Comparison of ENCODE assay signal across 26 cellular contexts in genomic region chr17:75349589-75349988, GRCh38. TPM values are rescaled to one million over a fixed set of nuclear protein-coding genes. Genes with fewer than 3 reads are reported as not detected.
A peak's percentile ranks its signal among the peaks of the same experiment; 100 is the strongest.
DNase-seq lines count a peak whose midpoint lies in the region; ATAC-seq, FAIRE-seq and TF ChIP-seq lines count a peak whose summit lies in the region.
"Had no signal": no experiment of that assay in that cellular context is flagged by ENCODE, and none has a peak within 500 bp of the region (broad histone marks: within the 10 kb centered on the region; RNA-seq: fewer than 3 reads in every experiment).

No MANE protein-coding gene starts in this region.

- peaks cover 80% of the 10 kb centered on the region for H3K4me1 Mint-ChIP-seq in activated naive CD4-positive, alpha-beta T cell treated with anti-CD3 and anti-CD28 coated beads for 36 hours (ENCODE audit: low read depth)
- H3K4me1 Mint-ChIP-seq in activated naive CD4-positive, alpha-beta T cell treated with anti-CD3 and anti-CD28 coated beads, Interleukin-2, amount 10 ng/mL, durations not matched to agents 7 days and 5 days = peaks cover 65% of the 10 kb centered on the region
- H3K4me1 Mint-ChIP-seq in stimulated activated memory B cell treated with anti-CD40 and anti-IgM and Interleukin-4, amounts not matched to agents 10 μg/mL and 1 μg/mL and 100 μg/mL, for 72 hours = peaks cover 74% of the 10 kb centered on the region
- H3K4me1 Mint-ChIP-seq in HFFc6 (ENCODE audit: low read depth) = peaks cover 38% of the 10 kb centered on the region

- TF ChIP-seq CTCF in K562 (IDR thresholded peaks at IDR 0.05 in 2 of 3, conservative IDR thresholded peaks at IDR 0.05 in 1 of 3; ENCODE audit: insufficient read depth in 2 of 3, low read depth in 1 of 3, low read length in 3 of 3) (no peak), HFFc6 (IDR thresholded peaks at IDR 0.05) (no peak)

- H3K4me1 ChIP-seq in Karpas-422 (ENCODE audit: low read length) (peaks cover 85% of the 10 kb centered on the region), K562 (replicated peaks in 1 of 2; ENCODE audit: control insufficient read depth in 2 of 2, insufficient read depth in 2 of 2, low read length in 2 of 2) (peaks cover 47 to 63% of the 10 kb centered on the region in 2 experiments), HAP-1 (peaks cover 23% of the 10 kb centered on the region)

- POLR2A ChIA-PET in K562 (lab: Yijun Ruan, JAX) = interaction anchor here (0.6 to 2.5 kb wide), 7 partner anchors 8 to 69 kb away, joined by 3 to 13 read pairs (median 3); no protein-coding TSS in a partner anchor

- H3K27me3 ChIP-seq in Karpas-422 (ENCODE audit: low read length) (no peaks in the 10 kb centered on the region), K562 (ENCODE audit: control insufficient read depth in 2 of 2, insufficient read depth in 2 of 2, low read length in 2 of 2) (no peaks in the 10 kb centered on the region), HAP-1 (ENCODE audit: low read depth) (no peaks in the 10 kb centered on the region)
- H3K27me3 ChIP-seq: sigmoid colon, upper lobe of left lung had no signal

- TF ChIP-seq EP300 in K562 (IDR thresholded peaks at IDR 0.05; ENCODE audit: low read length) = no peak

- WGBS in K562 (ENCODE audit: insufficient coverage, low coverage, missing lambda C conversion rate) = 62% methylated on average over 8 of the region's 8 CpGs

- H3K79me2 ChIP-seq in Karpas-422 (ENCODE audit: low read length) (peaks cover 84% of the 10 kb centered on the region), K562 (ENCODE audit: control insufficient read depth, insufficient read depth, low read length) (peaks cover 78% of the 10 kb centered on the region)

- intact Hi-C loops in activated naive CD4-positive, alpha-beta T cell treated with anti-CD3 and anti-CD28 coated beads for 36 hours (cut with micrococcal nuclease) = no loop called here
- intact Hi-C loops in K562 (cut with micrococcal nuclease) = no loop called here

- peak overlapping the region; percentile 37 for H3K27ac Mint-ChIP-seq in activated naive CD4-positive, alpha-beta T cell treated with anti-CD3 and anti-CD28 coated beads for 36 hours
- no peak overlapping the region for H3K27ac Mint-ChIP-seq in activated naive CD4-positive, alpha-beta T cell treated with anti-CD3 and anti-CD28 coated beads, Interleukin-2, amount 10 ng/mL, durations not matched to agents 7 days and 5 days
- H3K27ac Mint-ChIP-seq in stimulated activated memory B cell treated with anti-CD40 and anti-IgM and Interleukin-4, amounts not matched to agents 10 μg/mL and 1 μg/mL and 100 μg/mL, for 72 hours = peak overlapping the region; percentile 86
- no peak overlapping the region for H3K27ac Mint-ChIP-seq in HFFc6

- H3K9me3 ChIP-seq in Karpas-422 (ENCODE audit: low read length) (no peaks in the 10 kb centered on the region), K562 (replicated peaks; ENCODE audit: control insufficient read depth, insufficient read depth, low read depth, low read length) (no peaks in the 10 kb centered on the region), HAP-1 (peaks cover 3% of the 10 kb centered on the region; the same call in 1 of the 2 replicates)
- H3K9me3 ChIP-seq: sigmoid colon, upper lobe of left lung had no signal

- no peak for TF ChIP-seq RAD21 in K562 (CRISPR knock-in tag; conservative IDR thresholded peaks at IDR 0.05 in 1 of 2, IDR thresholded peaks at IDR 0.05 in 1 of 2)

- H3K36me3 Mint-ChIP-seq in activated naive CD4-positive, alpha-beta T cell treated with anti-CD3 and anti-CD28 coated beads for 36 hours (ENCODE audit: low read depth) = peaks cover 3% of the 10 kb centered on the region
- peaks cover 9% of the 10 kb centered on the region for H3K36me3 Mint-ChIP-seq in activated naive CD4-positive, alpha-beta T cell treated with anti-CD3 and anti-CD28 coated beads, Interleukin-2, amount 10 ng/mL, durations not matched to agents 7 days and 5 days
- peaks cover 10% of the 10 kb centered on the region for H3K36me3 Mint-ChIP-seq in stimulated activated memory B cell treated with anti-CD40 and anti-IgM and Interleukin-4, amounts not matched to agents 10 μg/mL and 1 μg/mL and 100 μg/mL, for 72 hours
- H3K36me3 Mint-ChIP-seq in HFFc6 (ENCODE audit: low read depth) = no peaks in the 10 kb centered on the region; the same call in 1 of the 2 replicates

- H3K36me3 ChIP-seq in Karpas-422 (ENCODE audit: insufficient read depth, low read length) (no peaks in the 10 kb centered on the region), K562 (ENCODE audit: control insufficient read depth, insufficient read depth, low read length) (no peaks in the 10 kb centered on the region; the same call in 2 of the 3 replicates), HAP-1 (replicated peaks) (no peaks in the 10 kb centered on the region)
- H3K36me3 ChIP-seq: sigmoid colon, upper lobe of left lung had no signal

- no TSS peak for BruUV-seq in K562 (replicated peaks; lab: Mats Ljungman, UMichigan)

- H3K9ac ChIP-seq in Karpas-422 (ENCODE audit: low read length) = peak overlapping the region; percentile 32; the same call in 1 of the 2 replicates
- H3K9ac ChIP-seq in K562 (ENCODE audit: insufficient read depth in 1 of 2, low read depth in 2 of 2, low read length in 2 of 2) = no peak overlapping the region

- H3K9me2 ChIP-seq in Karpas-422 (replicated peaks; ENCODE audit: insufficient read depth, low read length) = no peaks in the 10 kb centered on the region

- no peak for ATAC-seq in K562
- no peak for ATAC-seq in stimulated activated memory B cell treated with anti-CD40 and anti-IgM and Interleukin-4, amounts not matched to agents 10 μg/mL and 1 μg/mL and 100 μg/mL, for 72 hours

- H3K4me2 ChIP-seq in Karpas-422 (ENCODE audit: low read depth, low read length, poor library complexity, severe bottlenecking) (peak overlapping the region; percentile 69), K562 (ENCODE audit: insufficient read depth, low read length) (no peak overlapping the region)

- no peaks in the 10 kb centered on the region for H3K9me1 ChIP-seq in K562 (ENCODE audit: control insufficient read depth, insufficient read depth, low read length)

- no peak overlapping the region for H3K4me3 Mint-ChIP-seq in activated naive CD4-positive, alpha-beta T cell treated with anti-CD3 and anti-CD28 coated beads for 36 hours
- no peak overlapping the region for H3K4me3 Mint-ChIP-seq in activated naive CD4-positive, alpha-beta T cell treated with anti-CD3 and anti-CD28 coated beads, Interleukin-2, amount 10 ng/mL, durations not matched to agents 7 days and 5 days
- no peak overlapping the region for H3K4me3 Mint-ChIP-seq in stimulated activated memory B cell treated with anti-CD40 and anti-IgM and Interleukin-4, amounts not matched to agents 10 μg/mL and 1 μg/mL and 100 μg/mL, for 72 hours
- H3K4me3 Mint-ChIP-seq in HFFc6 = no peak overlapping the region

- CTCF ChIA-PET in activated naive CD4-positive, alpha-beta T cell treated with anti-CD3 and anti-CD28 coated beads for 36 hours (lab: Charles Lee) = interaction anchor here (0.5 to 0.8 kb wide), 3 partner anchors 13 to 28 kb away, joined by 3 to 5 read pairs (median 3); no protein-coding TSS in a partner anchor
- CTCF ChIA-PET in activated naive CD4-positive, alpha-beta T cell treated with anti-CD3 and anti-CD28 coated beads, Interleukin-2, amount 10 ng/mL, durations not matched to agents 7 days and 5 days (lab: Charles Lee) = interaction anchor here (1.2 to 1.5 kb wide), 3 partner anchors 10 to 27 kb away, joined by 3 to 4 read pairs (median 4); no protein-coding TSS in a partner anchor
- CTCF ChIA-PET in K562 (lab: Yijun Ruan, JAX; ENCODE audit: low intra/inter-chr PET ratio) = interaction anchor here (0.6 kb wide), 1 partner anchor 7 kb away, joined by 3 read pairs; no protein-coding TSS in a partner anchor

- no peak for TF ChIP-seq POLR2A in K562 (conservative IDR thresholded peaks at IDR 0.05)

- in situ Hi-C loops in K562 (cut with MboI) (no loop called here), HAP-1 (cut with MboI; ENCODE audit: low sequenced_read_pairs) (no loop called here)

- H4K20me1 ChIP-seq in Karpas-422 (ENCODE audit: insufficient read depth, low read depth, low read length) (peaks cover 49% of the 10 kb centered on the region), K562 (replicated peaks; ENCODE audit: control insufficient read depth, insufficient read depth, low read length) (peaks cover 18% of the 10 kb centered on the region)

- FAIRE-seq in K562 (lab: Jason Lieb, UNC) = no peak
- FAIRE-seq: A204.1, bronchial epithelial cell, endometrium, GM12892, H54, islet of Langerhans had no signal

- H3K9me3 Mint-ChIP-seq in activated naive CD4-positive, alpha-beta T cell treated with anti-CD3 and anti-CD28 coated beads for 36 hours = no peaks in the 10 kb centered on the region
- H3K9me3 Mint-ChIP-seq in activated naive CD4-positive, alpha-beta T cell treated with anti-CD3 and anti-CD28 coated beads, Interleukin-2, amount 10 ng/mL, durations not matched to agents 7 days and 5 days = no peaks in the 10 kb centered on the region
- H3K9me3 Mint-ChIP-seq in stimulated activated memory B cell treated with anti-CD40 and anti-IgM and Interleukin-4, amounts not matched to agents 10 μg/mL and 1 μg/mL and 100 μg/mL, for 72 hours = no peaks in the 10 kb centered on the region
- H3K9me3 Mint-ChIP-seq in HFFc6 = no peaks in the 10 kb centered on the region

- no peaks in the 10 kb centered on the region for H3K27me3 Mint-ChIP-seq in activated naive CD4-positive, alpha-beta T cell treated with anti-CD3 and anti-CD28 coated beads for 36 hours (ENCODE audit: low read depth)
- H3K27me3 Mint-ChIP-seq in activated naive CD4-positive, alpha-beta T cell treated with anti-CD3 and anti-CD28 coated beads, Interleukin-2, amount 10 ng/mL, durations not matched to agents 7 days and 5 days = no peaks in the 10 kb centered on the region
- no peaks in the 10 kb centered on the region for H3K27me3 Mint-ChIP-seq in stimulated activated memory B cell treated with anti-CD40 and anti-IgM and Interleukin-4, amounts not matched to agents 10 μg/mL and 1 μg/mL and 100 μg/mL, for 72 hours
- peaks cover 2% of the 10 kb centered on the region; the same call in 1 of the 2 replicates for H3K27me3 Mint-ChIP-seq in HFFc6 (ENCODE audit: insufficient read depth)

- H3K27ac ChIP-seq in Karpas-422 (ENCODE audit: low read length) = peak overlapping the region; percentile 90
- H3K27ac ChIP-seq in K562 (ENCODE audit: extremely low read depth, low read depth, low read length) = no peak overlapping the region
- H3K27ac ChIP-seq: HL-60, sigmoid colon, upper lobe of left lung, VCaP had no signal

- H3K4me3 ChIP-seq in Karpas-422 (ENCODE audit: low read length) (0 out of 2 replicates have a peak overlapping the region, but pooled peaks have one; percentile 18), K562 (no peak overlapping the region), HAP-1 (no peak overlapping the region)
- H3K4me3 ChIP-seq: sigmoid colon, upper lobe of left lung had no signal

- DNase-seq in activated naive CD4-positive, alpha-beta T cell treated with anti-CD3 and anti-CD28 coated beads for 36 hours = no peak
- DNase-seq in activated naive CD4-positive, alpha-beta T cell treated with anti-CD3 and anti-CD28 coated beads, Interleukin-2, amount 10 ng/mL, durations not matched to agents 7 days and 5 days = no peak
- DNase-seq in Karpas-422 (no peak), K562 (ENCODE audit: extremely low read depth in 1 of 4, low spot score in 3 of 4) (peak in 1 of 4 experiments; percentile 39), HFFc6 (no peak), HAP-1 (ENCODE audit: low spot score in 2 of 2) (no peak)
- DNase-seq in stimulated activated CD4-positive, alpha-beta T cell treated with anti-CD3 and anti-CD28 coated beads, Interleukin-12 subunit alpha, Interleukin-12 subunit beta, amount 100 ng/mL, for 4 hours = no peak
- DNase-seq: activated CD4-positive, alpha-beta T cell treated with anti-CD3 and anti-CD28 coated beads, Interleukin-2, amount 50 U/mL, for 1 hour; activated effector memory CD4-positive, alpha-beta T cell treated with Interleukin-2 at 50 U/mL for 16 hours; AML-193; EL; NCI-H1092; NCI-H187; NCI-H526; sigmoid colon; stimulated activated CD4-positive, alpha-beta T cell treated with anti-CD3 and anti-CD28 coated beads, Interleukin-15, amount 100 ng/mL, for 24 hours; upper lobe of left lung had no signal

- H2AFZ ChIP-seq in Karpas-422 (ENCODE audit: low read length) = no peak overlapping the region
- no peak overlapping the region for H2AFZ ChIP-seq in K562 (ENCODE audit: low read depth, low read length)

RNA-seq across cellular contexts. Expression of gene GRB2, which starts 55.9 kb away (rescaled TPM):
- 100 to 1,000 TPM; 166 to 169 TPM for total RNA-seq in activated naive CD4-positive, alpha-beta T cell treated with anti-CD3 and anti-CD28 coated beads for 36 hours
- 106 and 193 TPM in 2 replicates for total RNA-seq in Karpas-422 (2014; rRNA removed; shearing (Covaris generic); ENCODE audit: low replicate concordance)
- 67.9 and 104 TPM in 2 replicates for total RNA-seq in K562 (2011; cell fraction: chromatin; rRNA removed; ENCODE audit: low replicate concordance)
- 72.2 and 76.5 TPM in 2 replicates for total RNA-seq in K562 (2011; cell fraction: nucleolus; rRNA removed)
- 69.3 and 101 TPM in 2 replicates for total RNA-seq in K562 (2011; cell fraction: nucleoplasm; rRNA removed)
- total RNA-seq in K562 (2014; rRNA removed) (107 and 125 TPM in 2 replicates), K562 (2014; rRNA removed; fragmentation: Illumina TruSeq; extraction: Trizol) (65.3 and 79.9 TPM in 2 replicates), K562 (2015; rRNA removed; fragmentation: Illumina TruSeq; extraction: Trizol) (70.5 and 74.3 TPM in 2 replicates), K562 (2021) (113 and 115 TPM in 2 replicates)
- polyA plus RNA-seq in K562 (2011; rRNA removed) (66.8 and 136 TPM in 2 replicates), K562 (2014; fragmentation: Illumina TruSeq; extraction: Trizol) (83.5 and 84.8 TPM in 2 replicates), K562 (2014; fragmentation: Nextera tagmentation; extraction: Ambion mirVana) (10 to 100 TPM; 57.2 to 69.1 TPM), K562 (2014; rRNA removed) (85.2 and 95.1 TPM in 2 replicates)
- polyA plus RNA-seq in K562 (2011; cell fraction: cytosol; rRNA removed) = 92.1 and 93.8 TPM in 2 replicates
- 20.1 and 22.1 TPM in 2 replicates for polyA plus RNA-seq in K562 (2011; cell fraction: nucleus; rRNA removed)
- polyA plus RNA-seq in K562 (2012) = 69.8 and 89.1 TPM in 2 replicates
- polyA minus RNA-seq in K562 (2011; rRNA and poly(A)+ RNA removed) = 32.5 and 47.6 TPM in 2 replicates
- 20.9 and 32.6 TPM in 2 replicates for polyA minus RNA-seq in K562 (2011; cell fraction: cytosol; rRNA and poly(A)+ RNA removed)
- polyA minus RNA-seq in K562 (2011; cell fraction: nucleus; rRNA and poly(A)+ RNA removed) = 18.7 and 28.4 TPM in 2 replicates
- 100 to 1,000 TPM; 104 to 138 (median 116) TPM for total RNA-seq in HFFc6 (2021; fragmentation: NEBNext Ultra II Directional; extraction: Animal tissue kit (Norgen Biotek cat#: 25700))

Comparison
In these comparisons a context has a peak if more than half of its experiments do, and no peak if none do; other contexts are left out.
1. H3K27ac Mint-ChIP-seq: peak in activated naive CD4-positive, alpha-beta T cell treated with anti-CD3 and anti-CD28 coated beads for 36 hours (single experiment) and stimulated activated memory B cell treated with anti-CD40 and anti-IgM and Interleukin-4, amounts not matched to agents 10 μg/mL and 1 μg/mL and 100 μg/mL, for 72 hours (single experiment); none in activated naive CD4-positive, alpha-beta T cell treated with anti-CD3 and anti-CD28 coated beads, Interleukin-2, amount 10 ng/mL, durations not matched to agents 7 days and 5 days (single experiment) and HFFc6 (single experiment).